ENCODE assay signal across 9 cellular contexts in the genomic region with DNA sequence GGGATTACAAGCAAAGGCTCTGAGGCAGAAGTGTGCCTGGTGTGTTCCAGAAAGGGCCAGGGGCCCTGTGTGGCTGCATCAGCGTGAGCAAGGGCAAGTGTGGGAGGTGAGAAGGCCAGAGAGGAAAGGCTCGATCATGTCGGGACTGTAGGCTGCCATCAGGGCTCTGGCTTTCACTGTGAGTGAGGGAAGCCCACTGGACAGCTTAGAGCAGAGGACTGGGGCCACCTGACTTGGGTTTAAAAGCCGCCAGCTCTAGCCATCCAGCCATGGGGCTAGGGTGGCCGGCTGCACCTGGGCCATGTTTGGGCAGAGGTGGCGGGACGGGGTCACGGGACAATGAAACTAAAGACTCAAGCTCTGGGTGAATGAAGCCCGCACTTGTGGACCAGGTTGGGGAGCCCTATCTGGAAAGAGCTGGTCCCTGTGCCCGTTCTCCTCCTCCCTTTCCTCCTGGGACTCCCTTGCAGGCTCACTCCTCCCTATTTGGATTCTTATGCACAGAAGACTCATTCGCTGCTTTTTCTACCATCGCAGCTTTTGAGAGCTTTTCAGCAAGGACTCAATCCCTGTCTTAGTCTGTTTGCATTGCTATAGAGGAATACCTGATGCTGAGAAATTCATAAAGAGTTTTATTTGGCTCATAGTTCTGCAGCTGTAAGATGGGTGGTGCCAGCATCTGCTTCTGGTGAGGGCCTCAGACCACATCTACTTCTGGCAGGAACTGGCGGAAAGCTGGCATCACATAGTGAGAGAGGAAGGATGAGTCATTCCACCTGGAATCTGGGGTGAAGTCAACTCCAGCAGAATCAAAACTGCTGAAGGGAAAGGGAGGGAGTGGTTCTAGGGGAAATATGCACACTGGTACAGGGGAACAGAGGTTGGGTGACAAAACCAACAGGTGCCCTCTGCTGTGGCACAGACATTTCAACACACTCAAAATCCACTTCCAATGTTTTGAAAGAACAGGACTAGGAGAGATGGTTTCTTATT. TPM values are rescaled to one million over a fixed set of nuclear protein-coding genes. Genes with fewer than 3 reads are reported as not detected.
DNase-seq lines count a peak whose midpoint lies in the region; ATAC-seq, FAIRE-seq and TF ChIP-seq lines count a peak whose summit lies in the region.
"Had no signal": no experiment of that assay in that cellular context is flagged by ENCODE, and none has a peak within 500 bp of the region (broad histone marks: within the 10 kb centered on the region; RNA-seq: fewer than 3 reads in every experiment).

No MANE protein-coding gene starts in this region.

- DNase-seq in AG20443 (ENCODE audit: low spot score), result peak; percentile 37
- peak; percentile 25 for DNase-seq in NCI-H460 (ENCODE audit: extremely low read depth, low read depth)
- DNase-seq in foreskin fibroblast, result peak; percentile 53 to 80
- no peak for DNase-seq in D721Med (ENCODE audit: insufficient read length, low spot score)
- DNase-seq: activated B cell treated with CpG ODN at 0.5 μM for 24 hours; central memory CD4-positive, alpha-beta T cell; mucosa of descending colon had no signal

- TF ChIP-seq CTCF in foreskin fibroblast (IDR thresholded peaks at IDR 0.05; ENCODE audit: low read depth, low read length) (no peak), D721Med (IDR thresholded peaks at IDR 0.05; ENCODE audit: insufficient read depth, missing control alignments) (no peak)

- no peak overlapping the region for H3K4me3 ChIP-seq in foreskin fibroblast (ENCODE audit: low read depth in 1 of 2, low read length in 2 of 2)
- H3K4me3 ChIP-seq: mucosa of descending colon had no signal

- no peak for ATAC-seq in HG03432 (IDR thresholded peaks at IDR 0.05; ENCODE audit: unreplicated experiment)
- ATAC-seq in GM21717 (IDR thresholded peaks at IDR 0.05; ENCODE audit: unreplicated experiment), result no peak
- ATAC-seq: mucosa of descending colon had no signal

- FAIRE-seq in D721Med (lab: Jason Lieb, UNC), result no peak

RNA-seq across cellular contexts. Expression of a gene that starts 15.3 kb away (rescaled TPM):
- total RNA-seq in NCI-H460 (2014; rRNA removed; shearing (Covaris generic)), result not detected in 2 replicates
- not detected in 2 replicates for polyA plus RNA-seq in NCI-H460 (2014; cell fraction: nucleus; rRNA removed)
- total RNA-seq: activated B cell treated with CpG ODN at 0.5 μM for 24 hours, mucosa of descending colon had no signal

RNA-seq across cellular contexts. Expression of a gene that starts 18.8 kb away (rescaled TPM):
- total RNA-seq in NCI-H460 (2014; rRNA removed; shearing (Covaris generic)), result not detected in 2 replicates
- polyA plus RNA-seq in NCI-H460 (2014; cell fraction: nucleus; rRNA removed), result not detected in 2 replicates
- total RNA-seq: activated B cell treated with CpG ODN at 0.5 μM for 24 hours, mucosa of descending colon had no signal

RNA-seq across cellular contexts. Expression of a gene that starts 49.6 kb away (rescaled TPM):
- total RNA-seq in NCI-H460 (2014; rRNA removed; shearing (Covaris generic)), result not detected in 2 replicates
- polyA plus RNA-seq in NCI-H460 (2014; cell fraction: nucleus; rRNA removed), result not detected in 2 replicates
- total RNA-seq: activated B cell treated with CpG ODN at 0.5 μM for 24 hours, mucosa of descending colon had no signal

RNA-seq across cellular contexts. Expression of a gene that starts 56.3 kb away (rescaled TPM):
- 33.2 and 37.9 TPM in 2 replicates for total RNA-seq in NCI-H460 (2014; rRNA removed; shearing (Covaris generic))
- polyA plus RNA-seq in NCI-H460 (2014; cell fraction: nucleus; rRNA removed), result 113 and 117 TPM in 2 replicates

RNA-seq across cellular contexts. Expression of a gene that starts 57.1 kb away (rescaled TPM):
- 369 and 378 TPM in 2 replicates for total RNA-seq in NCI-H460 (2014; rRNA removed; shearing (Covaris generic))
- polyA plus RNA-seq in NCI-H460 (2014; cell fraction: nucleus; rRNA removed), result 687 and 721 TPM in 2 replicates
